20 cellular contexts compared by ENCODE assay signal in the genomic region with DNA sequence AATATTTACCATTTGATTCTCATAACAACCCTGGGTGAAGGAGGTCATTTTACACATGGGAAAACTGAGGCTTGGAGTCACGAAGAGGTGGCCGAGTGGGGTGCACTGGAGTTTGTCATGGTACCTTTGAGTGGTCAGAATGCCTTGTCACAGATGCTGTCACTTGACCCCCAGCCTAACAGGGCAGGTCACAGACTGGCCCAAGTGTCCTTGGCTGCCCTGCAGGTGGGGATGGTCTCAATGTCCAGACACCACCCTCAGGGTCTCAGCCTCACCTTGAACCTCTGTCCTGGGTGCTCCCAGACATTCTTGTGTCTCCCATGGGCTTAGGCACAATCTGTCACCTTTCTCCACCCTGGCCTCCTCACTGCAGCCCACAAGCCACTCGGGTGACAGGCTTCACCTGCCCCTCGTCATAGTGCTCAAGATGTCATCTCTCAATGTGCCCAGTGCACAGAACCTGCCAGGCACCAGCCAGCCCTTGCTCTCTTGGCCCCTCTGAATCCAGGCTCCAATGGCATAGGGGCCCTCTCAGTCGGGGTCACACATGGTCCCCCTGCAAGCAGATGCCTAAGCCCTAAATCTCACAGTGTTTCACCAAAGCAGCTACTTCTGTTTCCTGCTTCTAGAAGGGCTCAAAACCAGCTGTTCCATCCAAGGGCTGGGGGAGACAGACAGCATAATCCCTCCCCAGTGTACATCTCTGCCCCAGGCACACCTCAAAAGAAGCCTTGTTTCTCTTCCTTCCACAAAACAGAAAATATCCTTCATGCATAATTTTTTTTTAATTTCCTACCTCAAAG.
A peak's percentile ranks its signal among the peaks of the same experiment; 100 is the strongest.
DNase-seq lines count a peak whose midpoint lies in the region; ATAC-seq and TF ChIP-seq lines count a peak whose summit lies in the region.
"Had no signal": no experiment of that assay in that cellular context is flagged by ENCODE, and none has a peak within 500 bp of the region (broad histone marks: within the 10 kb centered on the region; RNA-seq: fewer than 3 reads in every experiment).

No MANE protein-coding gene starts in this region.

- H4K20me1 ChIP-seq in osteoblast (ENCODE audit: insufficient read depth, low read length), result no peaks in the 10 kb centered on the region
- H4K20me1 ChIP-seq: BLaER1 had no signal

- TF ChIP-seq CTCF in stomach (IDR thresholded peaks at IDR 0.05), result no peak
- no peak for TF ChIP-seq CTCF in osteoblast (IDR thresholded peaks at IDR 0.05; ENCODE audit: extremely low read depth, low read depth, low read length)

- H3K4me2 ChIP-seq in osteoblast (ENCODE audit: insufficient read depth, low read length), result no peak overlapping the region
- H3K4me2 ChIP-seq: BLaER1 had no signal

- H3K4me1 ChIP-seq in SJCRH30 (peaks cover 49% of the 10 kb centered on the region), stomach (peaks cover 0 to 7% (median 2%) of the 10 kb centered on the region in 4 donors), osteoblast (ENCODE audit: insufficient read depth, low read length) (peaks cover 8% of the 10 kb centered on the region)
- H3K4me1 ChIP-seq: BLaER1 had no signal

- H3K4me3 ChIP-seq in SJCRH30 (no peak overlapping the region), stomach (no peak overlapping the region), osteoblast (ENCODE audit: insufficient read depth, low read length) (no peak overlapping the region)
- H3K4me3 ChIP-seq: BLaER1 had no signal

- ATAC-seq in activated naive CD8-positive, alpha-beta T cell treated with anti-CD3 and anti-CD28 coated beads, Interleukin-2, amount 10 ng/mL, durations not matched to agents 7 days and 5 days (ENCODE audit: low read depth), result no peak
- no peak for ATAC-seq in activated naive CD8-positive, alpha-beta T cell treated with anti-CD3 and anti-CD28 coated beads, Interleukin-2, amount 50 U/mL, for 24 hours

- DNase-seq in activated naive CD8-positive, alpha-beta T cell treated with anti-CD3 and anti-CD28 coated beads, Interleukin-2, amount 10 ng/mL, durations not matched to agents 7 days and 5 days, result no peak
- no peak for DNase-seq in activated naive CD8-positive, alpha-beta T cell treated with anti-CD3 and anti-CD28 coated beads, Interleukin-2, amount 50 U/mL, for 24 hours
- DNase-seq in SJCRH30, result peak; percentile 44 to 74
- peak; percentile 5 for DNase-seq in mucosa of gallbladder (ENCODE audit: low spot score)
- DNase-seq in stomach, result peak; percentile 9
- no peak for DNase-seq in DMS153 (lab: John Stamatoyannopoulos, UW)
- no peak for DNase-seq in SIG-M5 treated with dmso at 0.1 percent for 504 hours (lab: John Stamatoyannopoulos, UW; ENCODE audit: unreplicated experiment)
- no peak for DNase-seq in osteoblast (ENCODE audit: insufficient read length, low spot score, missing footprints)
- DNase-seq: Calu3; CD4-positive, alpha-beta memory T cell; DMS53; EL; HFFc6; KG1; NCI-H1694 treated with DMSO at 0.1 percent for 48 hours; NCI-H510A; NCI-H748 treated with DMSO at 0.1 percent for 48 hours; OCI-M1; SIG-M5 had no signal

- H3K4me1 Mint-ChIP-seq in activated naive CD8-positive, alpha-beta T cell treated with anti-CD3 and anti-CD28 coated beads, Interleukin-2, amount 10 ng/mL, durations not matched to agents 7 days and 5 days, result peaks cover 5% of the 10 kb centered on the region
- no peaks in the 10 kb centered on the region for H3K4me1 Mint-ChIP-seq in activated naive CD8-positive, alpha-beta T cell treated with anti-CD3 and anti-CD28 coated beads, Interleukin-2, amount 50 U/mL, for 24 hours
- H3K4me1 Mint-ChIP-seq: CD4-positive, alpha-beta memory T cell had no signal

- H3K36me3 Mint-ChIP-seq in activated naive CD8-positive, alpha-beta T cell treated with anti-CD3 and anti-CD28 coated beads, Interleukin-2, amount 10 ng/mL, durations not matched to agents 7 days and 5 days, result no peaks in the 10 kb centered on the region
- no peaks in the 10 kb centered on the region for H3K36me3 Mint-ChIP-seq in activated naive CD8-positive, alpha-beta T cell treated with anti-CD3 and anti-CD28 coated beads, Interleukin-2, amount 50 U/mL, for 24 hours (ENCODE audit: low read depth)
- H3K36me3 Mint-ChIP-seq: CD4-positive, alpha-beta memory T cell had no signal

- WGBS in stomach, 5 donors, result 82 to 86% (median 85%) methylated on average over 4 to 5 of the region's 5 CpGs

- intact Hi-C loops in stomach (cut with DNase I; ENCODE audit: low total_unique reads), result no loop called here

- no peaks in the 10 kb centered on the region for H3K79me2 ChIP-seq in osteoblast (ENCODE audit: insufficient read depth, low read length)

- H3K27ac ChIP-seq in SJCRH30 (peak overlapping the region; percentile 4; the same call in 1 of the 2 replicates), stomach (no peak overlapping the region), osteoblast (ENCODE audit: low read depth, low read length) (no peak overlapping the region)
- H3K27ac ChIP-seq: BLaER1 had no signal

- H3K9me3 ChIP-seq in SJCRH30 (replicated peaks), result no peaks in the 10 kb centered on the region
- no peaks in the 10 kb centered on the region for H3K9me3 ChIP-seq in stomach
- no peaks in the 10 kb centered on the region for H3K9me3 ChIP-seq in osteoblast (ENCODE audit: low read depth, low read length)
- H3K9me3 ChIP-seq: BLaER1 had no signal

- H3K36me3 ChIP-seq in SJCRH30 (no peaks in the 10 kb centered on the region), stomach (no peaks in the 10 kb centered on the region), osteoblast (ENCODE audit: insufficient read depth, low read length) (no peaks in the 10 kb centered on the region)
- H3K36me3 ChIP-seq: BLaER1 had no signal

- TF ChIP-seq EP300 in stomach (IDR thresholded peaks at IDR 0.05), result no peak

- no peak overlapping the region for H3K4me3 Mint-ChIP-seq in activated naive CD8-positive, alpha-beta T cell treated with anti-CD3 and anti-CD28 coated beads, Interleukin-2, amount 10 ng/mL, durations not matched to agents 7 days and 5 days
- no peak overlapping the region for H3K4me3 Mint-ChIP-seq in activated naive CD8-positive, alpha-beta T cell treated with anti-CD3 and anti-CD28 coated beads, Interleukin-2, amount 50 U/mL, for 24 hours
- H3K4me3 Mint-ChIP-seq: CD4-positive, alpha-beta memory T cell; HFFc6 had no signal

- peaks cover 16% of the 10 kb centered on the region for H3K27me3 Mint-ChIP-seq in activated naive CD8-positive, alpha-beta T cell treated with anti-CD3 and anti-CD28 coated beads, Interleukin-2, amount 10 ng/mL, durations not matched to agents 7 days and 5 days
- peaks cover 8% of the 10 kb centered on the region for H3K27me3 Mint-ChIP-seq in activated naive CD8-positive, alpha-beta T cell treated with anti-CD3 and anti-CD28 coated beads, Interleukin-2, amount 50 U/mL, for 24 hours

- POLR2A ChIA-PET in activated naive CD8-positive, alpha-beta T cell treated with anti-CD3 and anti-CD28 coated beads, Interleukin-2, amount 10 ng/mL, durations not matched to agents 7 days and 5 days (lab: Charles Lee), result no interaction called here

- H2AFZ ChIP-seq in osteoblast (ENCODE audit: low read length), result no peak overlapping the region

- H3K27ac Mint-ChIP-seq in activated naive CD8-positive, alpha-beta T cell treated with anti-CD3 and anti-CD28 coated beads, Interleukin-2, amount 10 ng/mL, durations not matched to agents 7 days and 5 days, result peak overlapping the region; percentile 5
- no peak overlapping the region for H3K27ac Mint-ChIP-seq in activated naive CD8-positive, alpha-beta T cell treated with anti-CD3 and anti-CD28 coated beads, Interleukin-2, amount 50 U/mL, for 24 hours
- H3K27ac Mint-ChIP-seq: HFFc6 had no signal

- no peak for TF ChIP-seq POLR2A in stomach (IDR thresholded peaks at IDR 0.05)

- no peaks in the 10 kb centered on the region for H3K27me3 ChIP-seq in SJCRH30
- no peaks in the 10 kb centered on the region for H3K27me3 ChIP-seq in stomach
- peaks cover 2% of the 10 kb centered on the region for H3K27me3 ChIP-seq in osteoblast (ENCODE audit: insufficient read depth, low read length)
- H3K27me3 ChIP-seq: BLaER1 had no signal

- H3K9me3 Mint-ChIP-seq in activated naive CD8-positive, alpha-beta T cell treated with anti-CD3 and anti-CD28 coated beads, Interleukin-2, amount 10 ng/mL, durations not matched to agents 7 days and 5 days, result no peaks in the 10 kb centered on the region
- H3K9me3 Mint-ChIP-seq in activated naive CD8-positive, alpha-beta T cell treated with anti-CD3 and anti-CD28 coated beads, Interleukin-2, amount 50 U/mL, for 24 hours, result no peaks in the 10 kb centered on the region
- H3K9me3 Mint-ChIP-seq: CD4-positive, alpha-beta memory T cell; HFFc6 had no signal

Comparison
In these comparisons a context has a peak if more than half of its experiments do, and no peak if none do; other contexts are left out.
1. DNase-seq: peak in SJCRH30 (2 of 2), mucosa of gallbladder (single experiment) and stomach (single experiment); none in activated naive CD8-positive, alpha-beta T cell treated with anti-CD3 and anti-CD28 coated beads, Interleukin-2, amount 10 ng/mL, durations not matched to agents 7 days and 5 days (single experiment), activated naive CD8-positive, alpha-beta T cell treated with anti-CD3 and anti-CD28 coated beads, Interleukin-2, amount 50 U/mL, for 24 hours (single experiment), DMS153 (single experiment), SIG-M5 treated with dmso at 0.1 percent for 504 hours (single experiment) and osteoblast (single experiment).